ENCODE assay signal across 20 cellular contexts in genomic region chr2:18792226-18792629, GRCh38.
DNase-seq lines count a peak whose midpoint lies in the region; ATAC-seq and TF ChIP-seq lines count a peak whose summit lies in the region.
"Had no signal": no experiment of that assay in that cellular context is flagged by ENCODE, and none has a peak within 500 bp of the region (broad histone marks: within the 10 kb centered on the region; RNA-seq: fewer than 3 reads in every experiment).

No MANE protein-coding gene starts in this region.

- dilution Hi-C loops in mammary epithelial cell (cut with HindIII; ENCODE audit: low sequenced_read_pairs) = no loop called here

- no peak overlapping the region for H3K23ac ChIP-seq in mesenchymal stem cell (ENCODE audit: low read length in 2 of 2)

- no peak for TF ChIP-seq POLR2A in prostate gland (IDR thresholded peaks at IDR 0.05)

- no peaks in the 10 kb centered on the region for H3K27me3 ChIP-seq in mammary epithelial cell (ENCODE audit: insufficient read depth, low read length)
- no peaks in the 10 kb centered on the region for H3K27me3 ChIP-seq in mesenchymal stem cell (ENCODE audit: control insufficient read depth in 1 of 2, insufficient read depth in 1 of 2, low read length in 2 of 2)
- no peaks in the 10 kb centered on the region for H3K27me3 ChIP-seq in prostate gland (replicated peaks; ENCODE audit: insufficient read depth)
- H3K27me3 ChIP-seq: adrenal gland, left lung had no signal

- intact Hi-C loops in MCF 10A (cut with micrococcal nuclease) = no loop called here
- intact Hi-C loops in mammary epithelial cell (cut with micrococcal nuclease) = no loop called here
- intact Hi-C loops in prostate gland (cut with DNase I) = loop anchor here (10.0 kb wide), 1 partner anchor 817 kb away; no protein-coding TSS in a partner anchor

- H3K27ac ChIP-seq in mammary epithelial cell (ENCODE audit: insufficient read depth, low read depth, low read length) = no peak overlapping the region
- H3K27ac ChIP-seq in mesenchymal stem cell (ENCODE audit: low read length, poor library complexity, severe bottlenecking) = no peak overlapping the region
- H3K27ac ChIP-seq in prostate gland = no peak overlapping the region
- H3K27ac ChIP-seq: adrenal gland, C4-2B, GM23248, left lung, parathyroid adenoma, thoracic aorta had no signal

- TF ChIP-seq CTCF in MCF 10A (IDR thresholded peaks at IDR 0.05; ENCODE audit: unreplicated experiment) = no peak
- TF ChIP-seq CTCF in mammary epithelial cell (conservative IDR thresholded peaks at IDR 0.05 in 1 of 2, IDR thresholded peaks at IDR 0.05 in 1 of 2; ENCODE audit: extremely low read depth in 1 of 2, insufficient read depth in 1 of 2, low read depth in 1 of 2, low read length in 2 of 2) = no peak
- no peak for TF ChIP-seq CTCF in choroid plexus epithelial cell (conservative IDR thresholded peaks at IDR 0.05; ENCODE audit: low read depth, low read length)
- TF ChIP-seq CTCF in type B pancreatic cell (conservative IDR thresholded peaks at IDR 0.05) = no peak
- TF ChIP-seq CTCF in prostate gland (IDR thresholded peaks at IDR 0.05) = no peak

- H3K36me3 Mint-ChIP-seq in MCF 10A (ENCODE audit: insufficient read depth, unreplicated experiment) (no peaks in the 10 kb centered on the region), type B pancreatic cell (no peaks in the 10 kb centered on the region)

- H3K9ac ChIP-seq in mammary epithelial cell (ENCODE audit: insufficient read depth, low read length) (no peak overlapping the region), mesenchymal stem cell (ENCODE audit: low read length) (no peak overlapping the region)
- H3K9ac ChIP-seq: GM23248, parathyroid adenoma had no signal

- H3K36me3 ChIP-seq in mammary epithelial cell (ENCODE audit: insufficient read depth, low read length) = no peaks in the 10 kb centered on the region
- H3K36me3 ChIP-seq in mesenchymal stem cell (ENCODE audit: control insufficient read depth in 1 of 2, insufficient read depth in 2 of 2, low read depth in 1 of 2, low read length in 2 of 2) = no peaks in the 10 kb centered on the region
- H3K36me3 ChIP-seq in prostate gland = no peaks in the 10 kb centered on the region
- H3K36me3 ChIP-seq: adrenal gland, left lung, thoracic aorta had no signal

- in situ Hi-C loops in mammary epithelial cell (cut with MboI; ENCODE audit: low sequenced_read_pairs in 2 of 2) = no loop called here

- no TSS peak for BruUV-seq in MCF 10A (replicated peaks; lab: Mats Ljungman, UMichigan)
- BruUV-seq in mammary epithelial cell (replicated peaks; lab: Mats Ljungman, UMichigan) = no TSS peak

- no peaks in the 10 kb centered on the region for H3K9me3 ChIP-seq in mammary epithelial cell (replicated peaks; ENCODE audit: insufficient read depth, low read length)
- H3K9me3 ChIP-seq in mesenchymal stem cell (ENCODE audit: control insufficient read depth, low read length) = no peaks in the 10 kb centered on the region
- no peaks in the 10 kb centered on the region for H3K9me3 ChIP-seq in prostate gland
- H3K9me3 ChIP-seq: adrenal gland, left lung, thoracic aorta had no signal

- peak overlapping the region; percentile 23 to 55 for H3K18ac ChIP-seq in mesenchymal stem cell (ENCODE audit: low read depth in 1 of 2, low read length in 2 of 2)

- H3K27ac Mint-ChIP-seq in MCF 10A (ENCODE audit: low read depth, unreplicated experiment) = no peak overlapping the region
- H3K27ac Mint-ChIP-seq in type B pancreatic cell = peak overlapping the region; percentile 35

- peak overlapping the region; percentile 31 for H2AK5ac ChIP-seq in mesenchymal stem cell (ENCODE audit: low read length, severe bottlenecking)

- H2BK15ac ChIP-seq in mesenchymal stem cell (ENCODE audit: low read depth, poor library complexity, severe bottlenecking) = no peak overlapping the region

- POLR2A ChIA-PET in MCF 10A (lab: Yijun Ruan, JAX) = interaction anchor here (0.6 to 0.7 kb wide), 2 partner anchors 13 to 198 kb away, joined by 3 to 4 read pairs; no protein-coding TSS in a partner anchor

- H3K4me1 Mint-ChIP-seq in MCF 10A (ENCODE audit: insufficient read depth, unreplicated experiment) = peaks cover 7% of the 10 kb centered on the region
- H3K4me1 Mint-ChIP-seq in type B pancreatic cell (ENCODE audit: unreplicated experiment) = peaks cover 44% of the 10 kb centered on the region

- H2AFZ ChIP-seq in mammary epithelial cell (ENCODE audit: low read depth, low read length) = no peak overlapping the region
- no peak overlapping the region for H2AFZ ChIP-seq in mesenchymal stem cell (ENCODE audit: low read depth, low read length)
- H2AFZ ChIP-seq: GM23248, parathyroid adenoma had no signal

- H3K4me3 Mint-ChIP-seq in MCF 10A (ENCODE audit: unreplicated experiment) (no peak overlapping the region), type B pancreatic cell (peak overlapping the region; percentile 58)

- H2BK120ac ChIP-seq in mesenchymal stem cell (ENCODE audit: low read depth, low read length) = no peak overlapping the region

- H3K27me3 Mint-ChIP-seq in MCF 10A (ENCODE audit: insufficient read depth, unreplicated experiment) = no peaks in the 10 kb centered on the region
- H3K27me3 Mint-ChIP-seq in type B pancreatic cell = peaks cover 18% of the 10 kb centered on the region

- no peaks in the 10 kb centered on the region for H3K79me1 ChIP-seq in mesenchymal stem cell (replicated peaks; ENCODE audit: low read length, poor library complexity, severe bottlenecking)

- no peak overlapping the region for H2BK5ac ChIP-seq in mesenchymal stem cell (ENCODE audit: low read depth, low read length, poor library complexity, severe bottlenecking)

- CTCF ChIA-PET in MCF 10A (lab: Yijun Ruan, JAX) (interaction anchor here (0.6 to 0.8 kb wide), 3 partner anchors 14 to 190 kb away, joined by 3 read pairs; no protein-coding TSS in a partner anchor), mammary epithelial cell (lab: Charles Lee; ENCODE audit: low non-redundant PET) (no interaction called here)

- H4K8ac ChIP-seq in mesenchymal stem cell (ENCODE audit: low read length) = no peak overlapping the region

- no peak overlapping the region for H4K91ac ChIP-seq in mesenchymal stem cell (ENCODE audit: low read length)

- no peaks in the 10 kb centered on the region for H3K79me2 ChIP-seq in mammary epithelial cell (ENCODE audit: insufficient read depth, low read length)
- H3K79me2 ChIP-seq: parathyroid adenoma had no signal

- H3K14ac ChIP-seq in mesenchymal stem cell (ENCODE audit: low read length in 2 of 2) = no peak overlapping the region

- H3K4ac ChIP-seq in mesenchymal stem cell (ENCODE audit: low read depth in 1 of 2, low read length in 2 of 2) = peak overlapping the region in 1 of 2 experiments; percentile 57

- no peaks in the 10 kb centered on the region for H4K20me1 ChIP-seq in mammary epithelial cell (ENCODE audit: insufficient read depth, low read length)

- H3K4me1 ChIP-seq in mammary epithelial cell (ENCODE audit: insufficient read depth, low read length) (no peaks in the 10 kb centered on the region), mesenchymal stem cell (ENCODE audit: control insufficient read depth, insufficient read depth, low read depth, low read length) (peaks cover 8% of the 10 kb centered on the region), prostate gland (replicated peaks) (no peaks in the 10 kb centered on the region)
- H3K4me1 ChIP-seq: adrenal gland, left lung had no signal

- H3K4me2 ChIP-seq in mammary epithelial cell (ENCODE audit: insufficient read depth, low read depth, low read length) (no peak overlapping the region), mesenchymal stem cell (ENCODE audit: low read length, poor library complexity, severe bottlenecking) (no peak overlapping the region)

- no peaks in the 10 kb centered on the region for H3K9me3 Mint-ChIP-seq in MCF 10A (ENCODE audit: unreplicated experiment)
- no peaks in the 10 kb centered on the region for H3K9me3 Mint-ChIP-seq in type B pancreatic cell

- peak overlapping the region; percentile 3 to 29 for H2BK12ac ChIP-seq in mesenchymal stem cell (ENCODE audit: low read length in 2 of 2)

- DNase-seq in MCF 10A (ENCODE audit: unreplicated experiment) (peak; percentile 14), mammary epithelial cell (no peak), choroid plexus epithelial cell (ENCODE audit: low read depth) (peak; percentile 36), mesenchymal stem cell (peak; percentile 4), type B pancreatic cell (ENCODE audit: extremely low spot score, unreplicated experiment) (no peak), prostate gland (ENCODE audit: low spot score) (no peak), DMS153 treated with DMSO at 0.1 percent for 48 hours (lab: John Stamatoyannopoulos, UW; ENCODE audit: unreplicated experiment) (no peak)
- DNase-seq: activated CD4-positive, CD25-positive, alpha-beta regulatory T cell treated with anti-CD3 and anti-CD28 coated beads, Interleukin-2, amount 50 U/mL, for 72 hours; GM23248; Kasumi-1; left lung; NCI-H1417; NCI-H774; stimulated activated CD4-positive, alpha-beta T cell treated with anti-CD3 and anti-CD28 coated beads, Interleukin-12 subunit alpha, Interleukin-12 subunit beta, amount 100 ng/mL, for 4 hours had no signal

- no peak for ATAC-seq in HG03354 (IDR thresholded peaks at IDR 0.05; ENCODE audit: poor library complexity, severe bottlenecking, unreplicated experiment)
- ATAC-seq: left lung, Panc1 had no signal

- 38% methylated on average over 3 of the region's 3 CpGs for WGBS in mammary epithelial cell (ENCODE audit: low coverage, missing lambda C conversion rate)
- WGBS in mesenchymal stem cell = 73% methylated on average over 3 of the region's 3 CpGs
- WGBS in prostate gland = 27% methylated on average over 3 of the region's 3 CpGs

- H3K4me3 ChIP-seq in mammary epithelial cell (replicated peaks in 1 of 3; ENCODE audit: insufficient read depth in 1 of 3, low read depth in 2 of 3, low read length in 3 of 3) (no peak overlapping the region), choroid plexus epithelial cell (ENCODE audit: low read depth, low read length) (no peak overlapping the region), mesenchymal stem cell (ENCODE audit: insufficient read depth in 1 of 2, low read depth in 1 of 2, low read length in 2 of 2) (no peak overlapping the region), prostate gland (no peak overlapping the region)
- H3K4me3 ChIP-seq: adrenal gland, GM23248, left lung, thoracic aorta had no signal

Comparison
In these comparisons a context has a peak if more than half of its experiments do, and no peak if none do; other contexts are left out.
1. DNase-seq: peak in MCF 10A (single experiment), choroid plexus epithelial cell (single experiment) and mesenchymal stem cell (single experiment); none in mammary epithelial cell (single experiment), type B pancreatic cell (single experiment), prostate gland (single experiment) and DMS153 treated with DMSO at 0.1 percent for 48 hours (single experiment).